Comparison of ENCODE assay signal across 8 cellular contexts in genomic region chr17:34252138-34252889, GRCh38. TPM values are rescaled to one million over a fixed set of nuclear protein-coding genes. Genes with fewer than 3 reads are reported as not detected.
A peak's percentile ranks its signal among the peaks of the same experiment; 100 is the strongest.
DNase-seq lines count a peak whose midpoint lies in the region; ATAC-seq and TF ChIP-seq lines count a peak whose summit lies in the region.

No MANE protein-coding gene starts in this region.

- H2AFZ ChIP-seq in fibroblast of lung (ENCODE audit: low read length) = no peak overlapping the region

- no peaks in the 10 kb centered on the region for H3K36me3 ChIP-seq in fibroblast of lung (ENCODE audit: control insufficient read depth, insufficient read depth, low read length)

- in situ Hi-C loops in GM13977 (cut with MboI; ENCODE audit: low pct_unique_long_range_greater_than_20kb, low sequenced_read_pairs, unreplicated experiment) = no loop called here

- peaks cover 40% of the 10 kb centered on the region for H3K4me1 ChIP-seq in fibroblast of lung (ENCODE audit: control insufficient read depth, extremely low read depth, insufficient read depth, low read length)

- ATAC-seq in GM18498 (IDR thresholded peaks at IDR 0.05; ENCODE audit: unreplicated experiment) = no peak

- H3K9me3 ChIP-seq in fibroblast of lung (ENCODE audit: control insufficient read depth, insufficient read depth, low read depth, low read length) = no peaks in the 10 kb centered on the region

- H3K27ac ChIP-seq in fibroblast of lung (ENCODE audit: insufficient read depth, low read length) = peak overlapping the region; percentile 65

- H3K27me3 ChIP-seq in fibroblast of lung (ENCODE audit: control insufficient read depth, insufficient read depth, low read length) = no peaks in the 10 kb centered on the region

- H3K4me2 ChIP-seq in fibroblast of lung (ENCODE audit: extremely low read depth, insufficient read depth, low read length) = peak overlapping the region; percentile 44

- H3K4me3 ChIP-seq in fibroblast of lung (replicated peaks in 1 of 4; ENCODE audit: control extremely low read depth in 1 of 4, insufficient read depth in 1 of 4, low read depth in 3 of 4, low read length in 4 of 4) = no peak overlapping the region

- no peaks in the 10 kb centered on the region for H3K79me2 ChIP-seq in fibroblast of lung (ENCODE audit: control insufficient read depth, insufficient read depth, low read length)

- DNase-seq in GM13977 (ENCODE audit: low spot score) (peak; percentile 33), RPMI8226 (peak; percentile 60), fibroblast of lung (ENCODE audit: low read depth in 2 of 2) (peak; percentile 80 to 95), nucleus accumbens (lab: John Stamatoyannopoulos, UW) (peak in 42 of 56 donors; percentile 8 to 82 (median 42)), DMS114 treated with DMSO at 0.1 percent for 48 hours (lab: John Stamatoyannopoulos, UW; ENCODE audit: unreplicated experiment) (no peak), RKO (ENCODE audit: low spot score) (no peak)
- DNase-seq in stimulated activated CD4-positive, alpha-beta T cell treated with anti-CD3 and anti-CD28 coated beads, Interleukin-4, amount 100 ng/mL, for 1 hour = no peak

- no peak for TF ChIP-seq CTCF in GM13977 (IDR thresholded peaks at IDR 0.05; ENCODE audit: extremely low read depth, insufficient read depth, missing control alignments)
- no peak for TF ChIP-seq CTCF in fibroblast of lung (conservative IDR thresholded peaks at IDR 0.05 in 1 of 2, IDR thresholded peaks at IDR 0.05 in 1 of 2; ENCODE audit: low read depth in 1 of 2, low read length in 2 of 2)

- H3K9ac ChIP-seq in fibroblast of lung (ENCODE audit: insufficient read depth, low read length) = no peak overlapping the region

- H4K20me1 ChIP-seq in fibroblast of lung (ENCODE audit: control insufficient read depth, extremely low read depth, insufficient read depth, low read length) = no peaks in the 10 kb centered on the region

RNA-seq across cellular contexts. Expression of gene CCL2, which starts 2.8 kb away (rescaled TPM):
- 23.1 and 42.9 TPM in 2 replicates for total RNA-seq in fibroblast of lung
- polyA plus RNA-seq in fibroblast of lung = 65.7 and 170 TPM in 2 replicates
- 41.7 and 132 TPM in 2 replicates for polyA plus RNA-seq in fibroblast of lung (2012)
- polyA minus RNA-seq in fibroblast of lung (ENCODE audit: low replicate concordance) = 30.5 and 101 TPM in 2 replicates

RNA-seq across cellular contexts. Expression of gene CCL7, which starts 17.7 kb away (rescaled TPM):
- 0.33 and 0.51 TPM in 2 replicates for total RNA-seq in fibroblast of lung
- 0.55 and 0.81 TPM in 2 replicates for polyA plus RNA-seq in fibroblast of lung
- 0.75 TPM in 1 of 2 replicates, not detected in the other for polyA plus RNA-seq in fibroblast of lung (2012)
- polyA minus RNA-seq in fibroblast of lung (ENCODE audit: low replicate concordance) = not detected in 2 replicates

RNA-seq across cellular contexts. Expression of gene CCL11, which starts 33.2 kb away (rescaled TPM):
- total RNA-seq in fibroblast of lung = not detected in 2 replicates
- 0.91 TPM in 1 of 2 replicates, not detected in the other for polyA plus RNA-seq in fibroblast of lung
- polyA plus RNA-seq in fibroblast of lung (2012) = 1.7 TPM in 1 of 2 replicates, not detected in the other
- polyA minus RNA-seq in fibroblast of lung (ENCODE audit: low replicate concordance) = not detected in 2 replicates

Comparison
In these comparisons a context has a peak if more than half of its experiments do, and no peak if none do; other contexts are left out.
1. DNase-seq: peak in GM13977 (single experiment), RPMI8226 (single experiment), fibroblast of lung (2 of 2) and nucleus accumbens (42 of 56); none in DMS114 treated with DMSO at 0.1 percent for 48 hours (single experiment), RKO (single experiment) and stimulated activated CD4-positive, alpha-beta T cell treated with anti-CD3 and anti-CD28 coated beads, Interleukin-4, amount 100 ng/mL, for 1 hour (single experiment).